In genomic region chr18:987325-988186, GRCh38 we compare ENCODE assay signal across 16 cellular contexts.
DNase-seq lines count a peak whose midpoint lies in the region; ATAC-seq and TF ChIP-seq lines count a peak whose summit lies in the region.
"Had no signal": no experiment of that assay in that cellular context is flagged by ENCODE, and none has a peak within 500 bp of the region (broad histone marks: within the 10 kb centered on the region; RNA-seq: fewer than 3 reads in every experiment).

No MANE protein-coding gene starts in this region.

- ATAC-seq in HG03135 (IDR thresholded peaks at IDR 0.05; ENCODE audit: unreplicated experiment): no peak
- ATAC-seq: activated naive CD8-positive, alpha-beta T cell treated with anti-CD3 and anti-CD28 coated beads, Interleukin-2, amount 50 U/mL, for 24 hours; effector memory CD8-positive, alpha-beta T cell; upper lobe of right lung had no signal

- TF ChIP-seq CTCF in AG10803 (conservative IDR thresholded peaks at IDR 0.05; ENCODE audit: low read length) (no peak), cardiac fibroblast (IDR thresholded peaks at IDR 0.05; ENCODE audit: low read depth, low read length) (no peak)

- H3K4me3 ChIP-seq in AG10803 (ENCODE audit: low read length) (no peak overlapping the region), cardiac fibroblast (replicated peaks in 1 of 2; ENCODE audit: low read depth in 2 of 2, low read length in 2 of 2) (no peak overlapping the region)
- H3K4me3 ChIP-seq: lung, upper lobe of right lung had no signal

- DNase-seq in AG10803 (ENCODE audit: low read depth) (peak; percentile 78), M059J (ENCODE audit: low read depth) (peak; percentile 71), cardiac fibroblast (ENCODE audit: low read depth in 2 of 2) (peak; percentile 83 to 95), kidney tubule cell (ENCODE audit: low spot score) (peak; percentile 40), DMS153 treated with DMSO at 0.1 percent for 48 hours (lab: John Stamatoyannopoulos, UW; ENCODE audit: unreplicated experiment) (no peak), iPS-NIHi11 (ENCODE audit: low spot score) (no peak), AG08396 (ENCODE audit: low spot score) (no peak)
- DNase-seq: activated naive CD8-positive, alpha-beta T cell treated with anti-CD3 and anti-CD28 coated beads, Interleukin-2, amount 50 U/mL, for 24 hours; effector memory CD8-positive, alpha-beta T cell; IMR-90; NCI-H187; stimulated activated CD4-positive, alpha-beta T cell treated with anti-CD3 and anti-CD28 coated beads, Interleukin-15, amount 100 ng/mL, for 24 hours; upper lobe of right lung; WERI-Rb-1 had no signal

Comparison
In these comparisons a context has a peak if more than half of its experiments do, and no peak if none do; other contexts are left out.
1. DNase-seq: peak in AG10803 (single experiment), M059J (single experiment), cardiac fibroblast (2 of 2) and kidney tubule cell (single experiment); none in DMS153 treated with DMSO at 0.1 percent for 48 hours (single experiment), iPS-NIHi11 (single experiment) and AG08396 (single experiment).